In the genomic region with DNA sequence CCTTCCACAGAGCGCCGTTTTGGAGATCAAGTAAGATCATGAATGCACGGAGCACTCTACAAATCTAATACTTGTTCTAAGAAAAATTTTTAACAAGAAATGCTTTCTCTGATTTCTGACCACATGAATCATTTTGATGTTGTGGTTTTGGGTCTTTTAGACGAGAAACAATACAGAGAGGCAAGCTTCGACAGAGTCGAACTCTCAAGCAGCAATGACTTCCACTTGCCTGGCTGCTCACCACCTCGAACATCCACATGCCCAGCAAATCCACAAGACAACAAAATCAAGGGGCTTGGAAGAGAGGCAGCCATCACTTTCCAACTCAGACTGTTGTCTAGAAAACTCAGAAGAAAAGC, we compare ENCODE assay signal across 13 cellular contexts.
DNase-seq lines count a peak whose midpoint lies in the region; ATAC-seq and TF ChIP-seq lines count a peak whose summit lies in the region.
"Had no signal": no experiment of that assay in that cellular context is flagged by ENCODE, and none has a peak within 500 bp of the region (broad histone marks: within the 10 kb centered on the region; RNA-seq: fewer than 3 reads in every experiment).

No MANE protein-coding gene starts in this region.

- no peak overlapping the region for H2BK120ac ChIP-seq in H9 (ENCODE audit: low read depth, low read length, poor library complexity, severe bottlenecking)

- peaks cover 28 to 67% of the 10 kb centered on the region in 2 donors for H3K36me3 Mint-ChIP-seq in activated naive CD4-positive, alpha-beta T cell treated with anti-CD3 and anti-CD28 coated beads, Interleukin-2, amount 50 U/mL, for 72 hours
- H3K36me3 Mint-ChIP-seq in activated T-helper 1 cell treated with anti-CD3 and anti-CD28 coated beads, Interleukin-12 subunit alpha, Interleukin-12 subunit beta, Interleukin-2, Interleukin-4 antibody, amounts not matched to agents 30 ng/mL and 10 ng/mL and 1 ng/mL, durations not matched to agents 14 hours and 24 hours and 36 hours (ENCODE audit: low read depth), result peaks cover 72% of the 10 kb centered on the region
- H3K36me3 Mint-ChIP-seq in type B pancreatic cell, result peaks cover 8% of the 10 kb centered on the region
- no peaks in the 10 kb centered on the region; a peak in 2 of 7 replicates for H3K36me3 Mint-ChIP-seq in H9 (ENCODE audit: insufficient read depth in 1 of 3, low read depth in 3 of 3)
- H3K36me3 Mint-ChIP-seq: mesothelial cell of epicardium had no signal

- H2AFZ ChIP-seq in hepatocyte (no peak overlapping the region), H9 (ENCODE audit: low read length) (no peak overlapping the region)

- ATAC-seq in activated naive CD4-positive, alpha-beta T cell treated with anti-CD3 and anti-CD28 coated beads, Interleukin-2, amount 50 U/mL, for 72 hours, result peak; percentile 30 to 56
- no peak for ATAC-seq in GM19023 (IDR thresholded peaks at IDR 0.05; ENCODE audit: unreplicated experiment)

- no peak overlapping the region for H2BK20ac ChIP-seq in H9 (ENCODE audit: low read depth, low read length, poor library complexity, severe bottlenecking)

- no peak overlapping the region for H3K14ac ChIP-seq in H9 (ENCODE audit: insufficient read depth, low read length)

- H3K79me1 ChIP-seq in H9 (ENCODE audit: insufficient read depth, low read depth, low read length, poor library complexity, severe bottlenecking), result no peaks in the 10 kb centered on the region

- no peak overlapping the region for H3K23ac ChIP-seq in H9 (ENCODE audit: insufficient read length, low read depth, low read length)

- H3K79me2 ChIP-seq in hepatocyte (no peaks in the 10 kb centered on the region), H9 (ENCODE audit: insufficient read depth, low read length) (no peaks in the 10 kb centered on the region)

- DNase-seq in activated naive CD4-positive, alpha-beta T cell treated with anti-CD3 and anti-CD28 coated beads, Interleukin-2, amount 50 U/mL, for 72 hours (ENCODE audit: low spot score in 2 of 2), result no peak
- no peak for DNase-seq in activated naive CD4-positive, alpha-beta T cell treated with Interleukin-2 at 50 U/mL for 16 hours
- DNase-seq in activated T-helper 1 cell treated with anti-CD3 and anti-CD28 coated beads, Interleukin-12 subunit alpha, Interleukin-12 subunit beta, Interleukin-2, Interleukin-4 antibody, amounts not matched to agents 30 ng/mL and 10 ng/mL and 1 ng/mL, durations not matched to agents 14 hours and 24 hours and 36 hours (ENCODE audit: low spot score), result no peak
- DNase-seq in hepatocyte (ENCODE audit: low spot score), result no peak
- no peak for DNase-seq in type B pancreatic cell (ENCODE audit: extremely low spot score, unreplicated experiment)
- no peak for DNase-seq in H9
- no peak for DNase-seq in putamen (ENCODE audit: low spot score)
- DNase-seq: glutamatergic neuron; NK-92 treated with Interleukin-12 subunit alpha and Interleukin-12 subunit beta, amount 100 ng/mL, for 24 hours; stimulated activated naive CD4-positive, alpha-beta T cell treated with Interleukin-2 at 50 U/mL for 16 hours had no signal

- intact Hi-C loops in activated T-helper 1 cell treated with anti-CD3 and anti-CD28 coated beads, Interleukin-12 subunit alpha, Interleukin-12 subunit beta, Interleukin-2, Interleukin-4 antibody, amounts not matched to agents 30 ng/mL and 10 ng/mL and 1 ng/mL, durations not matched to agents 14 hours and 24 hours and 36 hours (cut with micrococcal nuclease), result no loop called here

- no peak for TF ChIP-seq CTCF in hepatocyte (IDR thresholded peaks at IDR 0.05; ENCODE audit: poor library complexity)
- no peak for TF ChIP-seq CTCF in type B pancreatic cell (conservative IDR thresholded peaks at IDR 0.05)
- no peak for TF ChIP-seq CTCF in H9 (conservative IDR thresholded peaks at IDR 0.05)

- peak overlapping the region; percentile 28 to 78 for H3K27ac Mint-ChIP-seq in activated naive CD4-positive, alpha-beta T cell treated with anti-CD3 and anti-CD28 coated beads, Interleukin-2, amount 50 U/mL, for 72 hours
- no peak overlapping the region for H3K27ac Mint-ChIP-seq in activated T-helper 1 cell treated with anti-CD3 and anti-CD28 coated beads, Interleukin-12 subunit alpha, Interleukin-12 subunit beta, Interleukin-2, Interleukin-4 antibody, amounts not matched to agents 30 ng/mL and 10 ng/mL and 1 ng/mL, durations not matched to agents 14 hours and 24 hours and 36 hours
- H3K27ac Mint-ChIP-seq in type B pancreatic cell, result peak overlapping the region; percentile 89
- H3K27ac Mint-ChIP-seq in H9, result peak overlapping the region in 1 of 3 experiments; percentile 80; a peak in 1 of 7 replicates

- WGBS in hepatocyte (ENCODE audit: low lambda C conversion rate, missing lambda C conversion rate), result 84% methylated on average over 7 of the region's 7 CpGs
- WGBS in H9 (ENCODE audit: extremely low coverage, insufficient read length, low lambda C conversion rate), result no CpG with 5 or more reads among the region's 7 CpGs

- H3K27me3 ChIP-seq in hepatocyte (no peaks in the 10 kb centered on the region), H9 (ENCODE audit: insufficient read depth, low read length) (no peaks in the 10 kb centered on the region)
- H3K27me3 ChIP-seq: BLaER1 had no signal

- no peak overlapping the region for H4K8ac ChIP-seq in H9 (replicated peaks; ENCODE audit: insufficient read length, low read depth, low read length)

- no peak overlapping the region for H4K91ac ChIP-seq in H9 (ENCODE audit: insufficient read length, low read depth, low read length)

- H3K9ac ChIP-seq in H9 (ENCODE audit: extremely low read depth, insufficient read length, low read length), result no peak overlapping the region
- H3K9ac ChIP-seq: BLaER1 had no signal

- no peak overlapping the region for H3K4me3 ChIP-seq in hepatocyte
- H3K4me3 ChIP-seq: BLaER1 had no signal

- no peak overlapping the region for H2BK5ac ChIP-seq in H9 (ENCODE audit: insufficient read length, low read length)

- H4K5ac ChIP-seq in H9 (ENCODE audit: insufficient read length, low read depth, low read length), result no peak overlapping the region

- H3K4ac ChIP-seq in H9 (ENCODE audit: low read depth, low read length), result no peak overlapping the region

- no peaks in the 10 kb centered on the region for H3K9me2 ChIP-seq in hepatocyte (replicated peaks; ENCODE audit: insufficient read depth)

- no peaks in the 10 kb centered on the region for H3K27me3 Mint-ChIP-seq in activated T-helper 1 cell treated with anti-CD3 and anti-CD28 coated beads, Interleukin-12 subunit alpha, Interleukin-12 subunit beta, Interleukin-2, Interleukin-4 antibody, amounts not matched to agents 30 ng/mL and 10 ng/mL and 1 ng/mL, durations not matched to agents 14 hours and 24 hours and 36 hours (ENCODE audit: insufficient read depth)
- H3K27me3 Mint-ChIP-seq in type B pancreatic cell, result no peaks in the 10 kb centered on the region
- no peaks in the 10 kb centered on the region for H3K27me3 Mint-ChIP-seq in H9 (ENCODE audit: low read depth)

- no peak overlapping the region for H2BK15ac ChIP-seq in H9 (ENCODE audit: low read depth, low read length)

- H3K9me3 Mint-ChIP-seq in activated naive CD4-positive, alpha-beta T cell treated with anti-CD3 and anti-CD28 coated beads, Interleukin-2, amount 50 U/mL, for 72 hours, result no peaks in the 10 kb centered on the region
- H3K9me3 Mint-ChIP-seq in activated T-helper 1 cell treated with anti-CD3 and anti-CD28 coated beads, Interleukin-12 subunit alpha, Interleukin-12 subunit beta, Interleukin-2, Interleukin-4 antibody, amounts not matched to agents 30 ng/mL and 10 ng/mL and 1 ng/mL, durations not matched to agents 14 hours and 24 hours and 36 hours, result no peaks in the 10 kb centered on the region
- no peaks in the 10 kb centered on the region for H3K9me3 Mint-ChIP-seq in type B pancreatic cell
- no peaks in the 10 kb centered on the region for H3K9me3 Mint-ChIP-seq in H9
- H3K9me3 Mint-ChIP-seq: mesothelial cell of epicardium had no signal

- no peaks in the 10 kb centered on the region for H3K23me2 ChIP-seq in H9 (ENCODE audit: insufficient read length, low read depth, low read length, poor library complexity, severe bottlenecking)

- H3K9me3 ChIP-seq in hepatocyte (ENCODE audit: low read depth), result no peaks in the 10 kb centered on the region
- H3K9me3 ChIP-seq in H9 (ENCODE audit: control insufficient read depth, low read depth, low read length), result no peaks in the 10 kb centered on the region
- H3K9me3 ChIP-seq: BLaER1 had no signal

- no peak overlapping the region for H3K18ac ChIP-seq in H9 (ENCODE audit: insufficient read length, low read depth, low read length)

- no peaks in the 10 kb centered on the region for H4K20me1 ChIP-seq in hepatocyte (ENCODE audit: insufficient read depth, poor library complexity, severe bottlenecking)
- no peaks in the 10 kb centered on the region for H4K20me1 ChIP-seq in H9 (ENCODE audit: control insufficient read depth, insufficient read depth, insufficient read length)
- H4K20me1 ChIP-seq: BLaER1 had no signal

- no peak overlapping the region for H3K56ac ChIP-seq in H9 (ENCODE audit: insufficient read length, low read depth, low read length)

- peak overlapping the region; percentile 69 for H3K4me3 Mint-ChIP-seq in activated T-helper 1 cell treated with anti-CD3 and anti-CD28 coated beads, Interleukin-12 subunit alpha, Interleukin-12 subunit beta, Interleukin-2, Interleukin-4 antibody, amounts not matched to agents 30 ng/mL and 10 ng/mL and 1 ng/mL, durations not matched to agents 14 hours and 24 hours and 36 hours
- no peak overlapping the region for H3K4me3 Mint-ChIP-seq in type B pancreatic cell
- no peak overlapping the region for H3K4me3 Mint-ChIP-seq in H9
- H3K4me3 Mint-ChIP-seq: mesothelial cell of epicardium had no signal

- H3T11ph ChIP-seq in H9 (ENCODE audit: low read length), result no peak overlapping the region

- no peak overlapping the region for H3K4me2 ChIP-seq in hepatocyte
- H3K4me2 ChIP-seq in H9 (ENCODE audit: insufficient read depth, insufficient read length, low read length), result no peak overlapping the region
- H3K4me2 ChIP-seq: BLaER1 had no signal

- H3K27ac ChIP-seq in hepatocyte (peak overlapping the region; percentile 95), H9 (ENCODE audit: insufficient read length, low read depth, low read length) (no peak overlapping the region)
- H3K27ac ChIP-seq: BLaER1 had no signal

- H3K36me3 ChIP-seq in hepatocyte (replicated peaks; ENCODE audit: insufficient read depth, low read depth), result no peaks in the 10 kb centered on the region

- H2AK5ac ChIP-seq in H9 (ENCODE audit: insufficient read length, low read length), result no peak overlapping the region

- H3K4me1 Mint-ChIP-seq in activated T-helper 1 cell treated with anti-CD3 and anti-CD28 coated beads, Interleukin-12 subunit alpha, Interleukin-12 subunit beta, Interleukin-2, Interleukin-4 antibody, amounts not matched to agents 30 ng/mL and 10 ng/mL and 1 ng/mL, durations not matched to agents 14 hours and 24 hours and 36 hours (ENCODE audit: low read depth), result peaks cover 86% of the 10 kb centered on the region
- peaks cover 34% of the 10 kb centered on the region for H3K4me1 Mint-ChIP-seq in type B pancreatic cell (ENCODE audit: unreplicated experiment)
- peaks cover 5 to 9% of the 10 kb centered on the region in 2 experiments; a peak in 3 of 4 replicates for H3K4me1 Mint-ChIP-seq in H9

- H3K4me1 ChIP-seq in hepatocyte (ENCODE audit: insufficient read depth) (peaks cover 43% of the 10 kb centered on the region), H9 (ENCODE audit: insufficient read depth, low read length) (no peaks in the 10 kb centered on the region)

- no peak overlapping the region for H2BK12ac ChIP-seq in H9 (ENCODE audit: insufficient read length, low read depth, low read length)
